ENCODE assay signal across 8 cellular contexts in the genomic region with DNA sequence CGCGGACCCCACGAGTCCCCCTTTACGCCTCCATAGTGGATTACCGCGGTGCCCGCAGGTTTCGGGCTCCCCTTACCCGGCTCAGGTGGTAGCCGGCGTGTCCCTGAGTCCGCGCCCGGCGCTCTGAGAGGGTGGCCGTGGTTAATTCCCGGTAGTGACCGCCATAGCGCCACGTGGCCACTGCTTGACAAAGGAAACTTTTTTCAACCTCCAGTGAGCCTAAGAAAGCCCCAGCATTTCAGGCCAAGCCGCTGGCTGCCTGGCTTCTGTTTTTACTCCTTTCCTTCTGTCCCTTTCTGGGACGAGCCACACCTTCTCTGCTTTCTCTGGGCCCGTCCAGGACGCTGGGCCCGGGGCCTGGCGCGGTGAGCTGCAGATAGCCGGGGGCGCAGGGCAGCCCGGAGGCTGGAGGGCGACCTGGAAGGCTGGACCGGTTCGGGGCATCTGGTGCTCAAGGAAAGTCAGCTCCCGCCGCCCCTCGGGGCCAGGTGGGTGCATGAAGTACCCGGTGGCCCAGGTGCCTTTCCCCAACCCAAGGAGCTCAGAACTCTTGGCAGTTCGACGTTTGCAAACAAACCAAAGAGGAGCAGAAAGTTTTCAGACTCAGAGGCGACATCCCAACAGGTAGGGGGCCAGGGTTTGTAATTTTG. TPM values are rescaled to one million over a fixed set of nuclear protein-coding genes. Genes with fewer than 3 reads are reported as not detected.
A peak's percentile ranks its signal among the peaks of the same experiment; 100 is the strongest.
DNase-seq lines count a peak whose midpoint lies in the region; ATAC-seq and TF ChIP-seq lines count a peak whose summit lies in the region.

No MANE protein-coding gene starts in this region.

- H3K9ac ChIP-seq in iPS-20b (ENCODE audit: low read depth, low read length) (peak overlapping the region; percentile 98), skeletal muscle tissue (ENCODE audit: low read depth in 1 of 3, low read length in 3 of 3) (peak overlapping the region; percentile 77 to 84 (median 84))

- ATAC-seq in GM18505 (IDR thresholded peaks at IDR 0.05; ENCODE audit: unreplicated experiment) (peak; percentile 14), HG03025 (IDR thresholded peaks at IDR 0.05; ENCODE audit: low FRiP score, unreplicated experiment) (peak; percentile 48)

- H3K9me3 ChIP-seq in iPS-20b (ENCODE audit: insufficient read depth, low read depth, low read length) (no peaks in the 10 kb centered on the region), skeletal muscle tissue (ENCODE audit: control insufficient read depth in 3 of 3, low read length in 3 of 3) (no peaks in the 10 kb centered on the region)

- no peak for TF ChIP-seq CTCF in astrocyte of the cerebellum (IDR thresholded peaks at IDR 0.05; ENCODE audit: low read depth, low read length, missing control alignments)

- H3K4me3 ChIP-seq in astrocyte of the cerebellum (ENCODE audit: low read depth, low read length) = peak overlapping the region; percentile 75
- peak overlapping the region; percentile 71 for H3K4me3 ChIP-seq in iPS-20b (ENCODE audit: low read length)
- H3K4me3 ChIP-seq in skeletal muscle tissue (ENCODE audit: low read length in 3 of 3) = peak overlapping the region; percentile 71 to 79 (median 79)

- 0 out of 2 replicates have a peak, but pooled peaks cover 6% of the 10 kb centered on the region for H3K36me3 ChIP-seq in iPS-20b (ENCODE audit: insufficient read depth, low read depth, low read length)
- no peaks in the 10 kb centered on the region for H3K36me3 ChIP-seq in skeletal muscle tissue (ENCODE audit: control insufficient read depth in 3 of 3, insufficient read depth in 3 of 3, low read length in 3 of 3)

- H3K27ac ChIP-seq in iPS-20b (ENCODE audit: low read length) (peak overlapping the region; percentile 99), skeletal muscle tissue (ENCODE audit: low read depth, low read length) (peak overlapping the region; percentile 80)

- H3K4me1 ChIP-seq in iPS-20b (ENCODE audit: insufficient read depth, low read length) = peaks cover 16% of the 10 kb centered on the region; the same call in 1 of the 2 replicates
- H3K4me1 ChIP-seq in skeletal muscle tissue (ENCODE audit: control insufficient read depth in 3 of 3, insufficient read depth in 3 of 3, low read length in 3 of 3) = peaks cover 33 to 43% (median 35%) of the 10 kb centered on the region in 3 donors

- in situ Hi-C loops in astrocyte of the cerebellum (cut with HindIII; ENCODE audit: low sequenced_read_pairs) = no loop called here

- DNase-seq in Ammon's horn (ENCODE audit: low spot score) = peak; percentile 51
- DNase-seq in NCI-H69 (lab: John Stamatoyannopoulos, UW) = peak; percentile 88
- DNase-seq in astrocyte of the cerebellum (ENCODE audit: low read depth) = no peak
- no peak for DNase-seq in MV-4-11 (lab: John Stamatoyannopoulos, UW)

- H3K27me3 ChIP-seq in iPS-20b (ENCODE audit: insufficient read depth, low read length) = peaks cover 12% of the 10 kb centered on the region
- no peaks in the 10 kb centered on the region for H3K27me3 ChIP-seq in skeletal muscle tissue (ENCODE audit: control insufficient read depth in 3 of 3, insufficient read depth in 3 of 3, low read length in 3 of 3)

- no peak for TF ChIP-seq POLR2A in GM18505 (IDR thresholded peaks at IDR 0.05; ENCODE audit: borderline replicate concordance, extremely low read depth, insufficient read depth, insufficient read length)

RNA-seq across cellular contexts. Expression of gene C1orf198, which starts 0.5 kb away (rescaled TPM):
- 32.9 TPM for total RNA-seq in skeletal muscle tissue

Comparison
In these comparisons a context has a peak if more than half of its experiments do, and no peak if none do; other contexts are left out.
1. DNase-seq: peak in Ammon's horn (single experiment) and NCI-H69 (single experiment); none in astrocyte of the cerebellum (single experiment) and MV-4-11 (single experiment).
2. Peak in every context shown above with its lines, with median percentiles within 50 percentile points of each other: H3K4me3 ChIP-seq.